ENCODE assay signal across 9 cellular contexts in the genomic region with DNA sequence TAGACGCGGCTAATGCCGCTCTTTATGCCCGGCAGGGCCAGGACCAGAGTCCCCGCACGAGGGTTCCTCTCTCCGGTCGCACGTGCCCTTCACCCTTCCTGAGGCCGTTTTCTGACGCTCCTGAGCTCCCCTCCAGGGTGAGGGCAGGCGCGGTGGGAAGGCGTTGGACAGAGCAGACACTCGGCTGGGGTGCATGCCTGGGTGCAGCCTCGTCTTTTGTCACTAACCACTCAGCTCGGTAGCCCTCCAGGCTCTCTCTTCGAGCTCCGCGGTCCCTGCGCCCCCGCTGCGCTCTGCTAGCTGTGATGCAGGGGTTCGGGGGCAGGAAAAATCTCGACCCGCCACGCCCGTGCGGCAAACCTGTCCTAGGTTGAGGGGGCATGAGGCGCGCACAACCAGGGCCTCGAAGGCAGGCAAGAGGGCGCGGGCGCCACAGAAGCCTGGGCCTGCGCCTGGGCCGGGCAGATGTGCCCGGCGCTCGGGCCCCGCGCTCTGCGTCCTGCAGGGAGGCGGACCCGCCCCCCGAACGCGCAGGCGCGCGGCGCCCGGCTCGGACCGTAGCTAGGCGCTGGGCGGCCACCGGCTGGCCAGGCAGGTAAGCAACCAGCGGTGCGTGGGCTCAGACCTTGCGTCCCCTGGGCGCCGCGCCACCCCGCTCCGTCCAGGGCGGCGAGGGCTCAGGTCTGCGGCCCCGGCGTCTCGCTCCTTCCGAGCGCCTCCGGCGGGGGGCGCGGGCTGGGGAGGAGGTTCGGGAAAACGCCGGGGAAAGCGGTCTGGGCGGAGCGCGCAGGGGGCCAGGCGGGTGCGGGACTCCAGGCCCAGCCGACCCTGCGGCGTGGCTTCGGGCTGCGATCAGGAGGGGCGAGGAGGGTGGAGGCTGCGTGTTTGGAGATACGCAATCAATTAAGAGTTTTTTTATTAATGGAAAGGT. TPM values are rescaled to one million over a fixed set of nuclear protein-coding genes. Genes with fewer than 3 reads are reported as not detected.
DNase-seq lines count a peak whose midpoint lies in the region; ATAC-seq and TF ChIP-seq lines count a peak whose summit lies in the region.
"Had no signal": no experiment of that assay in that cellular context is flagged by ENCODE, and none has a peak within 500 bp of the region (broad histone marks: within the 10 kb centered on the region; RNA-seq: fewer than 3 reads in every experiment).

L3MBTL1 (plus strand) TSS at position 548 of the 931 bp plus-strand sequence. CDS start 5,807 bp downstream, outside the sequence.

- no peak within 1 kb of the TSS for H3K27ac ChIP-seq in OCI-LY1 (ENCODE audit: low read depth, low read length, poor library complexity, severe bottlenecking)
- no peak within 1 kb of the TSS for H3K27ac ChIP-seq in spleen
- H3K27ac ChIP-seq: epithelial cell of prostate had no signal

- no peak within 1 kb of the TSS for H2AFZ ChIP-seq in OCI-LY1 (ENCODE audit: low read length)

- no peak for TF ChIP-seq POLR2A in spleen (IDR thresholded peaks at IDR 0.05)

- WGBS in spleen, 5 donors = 6 to 19% (median 8%) methylated on average over 32 to 95 of the region's 95 CpGs

- H3K4me2 ChIP-seq in OCI-LY1 (ENCODE audit: low read length) = peak within 1 kb of the TSS; percentile 50

- H3K27me3 ChIP-seq in OCI-LY1 (ENCODE audit: insufficient read depth, low read length) (peaks cover 8% of the 10 kb centered on the region; the same call in 1 of the 2 replicates), spleen (replicated peaks in 1 of 7) (peaks cover 0 to 47% (median 20%) of the 10 kb centered on the region in 7 donors)

- CTCF ChIA-PET in activated CD4-positive, alpha-beta T cell treated with anti-CD3 and anti-CD28 coated beads for 36 hours (lab: Charles Lee) = interaction anchor here (1.3 kb wide), 1 partner anchor 570 kb away, joined by 3 read pairs; no protein-coding TSS in a partner anchor

- H3K9me2 ChIP-seq in OCI-LY1 (ENCODE audit: low read depth, low read length) = no peaks in the 10 kb centered on the region

- no peaks in the 10 kb centered on the region for H3K9me3 Mint-ChIP-seq in activated CD4-positive, alpha-beta T cell treated with anti-CD3 and anti-CD28 coated beads for 36 hours (ENCODE audit: low read depth)
- no peaks in the 10 kb centered on the region for H3K9me3 Mint-ChIP-seq in central memory CD8-positive, alpha-beta T cell

- POLR2A ChIA-PET in activated CD4-positive, alpha-beta T cell treated with anti-CD3 and anti-CD28 coated beads for 36 hours (lab: Charles Lee) = no interaction called here

- peak within 1 kb of the TSS; percentile 55 for H3K4me3 Mint-ChIP-seq in activated CD4-positive, alpha-beta T cell treated with anti-CD3 and anti-CD28 coated beads for 36 hours
- peak within 1 kb of the TSS; percentile 55 for H3K4me3 Mint-ChIP-seq in central memory CD8-positive, alpha-beta T cell

- H3K9me3 ChIP-seq in OCI-LY1 (ENCODE audit: low read length) = no peaks in the 10 kb centered on the region
- H3K9me3 ChIP-seq in spleen = no peaks in the 10 kb centered on the region

- H3K36me3 Mint-ChIP-seq in activated CD4-positive, alpha-beta T cell treated with anti-CD3 and anti-CD28 coated beads for 36 hours (ENCODE audit: low read depth) = no peaks in the 10 kb centered on the region
- no peaks in the 10 kb centered on the region for H3K36me3 Mint-ChIP-seq in central memory CD8-positive, alpha-beta T cell (ENCODE audit: insufficient read depth)

- H3K27ac Mint-ChIP-seq in activated CD4-positive, alpha-beta T cell treated with anti-CD3 and anti-CD28 coated beads for 36 hours = no peak within 1 kb of the TSS
- H3K27ac Mint-ChIP-seq in central memory CD8-positive, alpha-beta T cell (ENCODE audit: low read depth) = no peak within 1 kb of the TSS

- H3K36me3 ChIP-seq in OCI-LY1 (ENCODE audit: insufficient read depth, low read length) = no peaks in the 10 kb centered on the region
- H3K36me3 ChIP-seq in spleen = no peaks in the 10 kb centered on the region

- no peaks in the 10 kb centered on the region for H4K20me1 ChIP-seq in OCI-LY1 (ENCODE audit: insufficient read depth, low read length)

- H3K79me2 ChIP-seq in OCI-LY1 (ENCODE audit: insufficient read depth, low read length) = no peaks in the 10 kb centered on the region

- H3K4me3 ChIP-seq in OCI-LY1 (ENCODE audit: low read depth, low read length, poor library complexity, severe bottlenecking) (peak within 1 kb of the TSS; percentile 46), spleen (peak within 1 kb of the TSS; percentile 64 to 89 (median 68))

- H3K27me3 Mint-ChIP-seq in activated CD4-positive, alpha-beta T cell treated with anti-CD3 and anti-CD28 coated beads for 36 hours = peaks cover 32% of the 10 kb centered on the region
- peaks cover 67% of the 10 kb centered on the region for H3K27me3 Mint-ChIP-seq in central memory CD8-positive, alpha-beta T cell

- H3K4me1 ChIP-seq in OCI-LY1 (ENCODE audit: insufficient read depth, low read length, severe bottlenecking) (no peaks in the 10 kb centered on the region), spleen (peaks cover 4 to 18% (median 17%) of the 10 kb centered on the region in 6 donors)

- DNase-seq in activated CD4-positive, alpha-beta T cell treated with anti-CD3 and anti-CD28 coated beads for 36 hours = peak; percentile 28
- no peak for DNase-seq in activated CD4-positive, alpha-beta T cell treated with anti-CD3 and anti-CD28 coated beads, Interleukin-2, amount 50 U/mL, for 1 hour
- DNase-seq in central memory CD8-positive, alpha-beta T cell (ENCODE audit: low spot score in 2 of 2) = no peak
- DNase-seq in islet precursor cell = peak; percentile 92
- peak; percentile 85 for DNase-seq in spleen
- no peak for DNase-seq in NCI-H2081 (lab: John Stamatoyannopoulos, UW)

- intact Hi-C loops in activated CD4-positive, alpha-beta T cell treated with anti-CD3 and anti-CD28 coated beads for 36 hours (cut with DNase I, micrococcal nuclease) = no loop called here
- intact Hi-C loops in spleen (cut with DNase I; ENCODE audit: low total_unique reads) = no loop called here

- H3K4me1 Mint-ChIP-seq in activated CD4-positive, alpha-beta T cell treated with anti-CD3 and anti-CD28 coated beads for 36 hours = peaks cover 5% of the 10 kb centered on the region
- no peaks in the 10 kb centered on the region for H3K4me1 Mint-ChIP-seq in central memory CD8-positive, alpha-beta T cell

- no peak for TF ChIP-seq CTCF in OCI-LY1 (IDR thresholded peaks at IDR 0.05; ENCODE audit: low read length)
- no peak for TF ChIP-seq CTCF in spleen (IDR thresholded peaks at IDR 0.05 in 8 of 11, conservative IDR thresholded peaks at IDR 0.05 in 3 of 11)

- no peak within 1 kb of the TSS for H3K9ac ChIP-seq in OCI-LY1 (ENCODE audit: low read length)

- H3F3A ChIP-seq in OCI-LY1 (ENCODE audit: insufficient read depth, low read length) = no peaks in the 10 kb centered on the region

- peak; percentile 60 for ATAC-seq in activated CD4-positive, alpha-beta T cell treated with anti-CD3 and anti-CD28 coated beads for 36 hours
- ATAC-seq in central memory CD8-positive, alpha-beta T cell (replicated peaks; ENCODE audit: extremely low read depth, poor library complexity, severe bottlenecking) = no peak
- no peak for ATAC-seq in GM19463 (IDR thresholded peaks at IDR 0.05; ENCODE audit: unreplicated experiment)

RNA-seq across cellular contexts. Expression of gene L3MBTL1, which starts in this region (rescaled TPM):
- 1 to 10 TPM; 6.5 to 8.0 TPM for total RNA-seq in activated CD4-positive, alpha-beta T cell treated with anti-CD3 and anti-CD28 coated beads for 36 hours
- 10 to 100 TPM; 12.1 to 19.1 (median 15.2) TPM for total RNA-seq in spleen
- polyA plus RNA-seq in spleen = 1 to 10 TPM; 3.1 to 6.8 (median 5.5) TPM

Comparison
In these comparisons a context has a peak if more than half of its experiments do, and no peak if none do; other contexts are left out.
1. DNase-seq: peak in activated CD4-positive, alpha-beta T cell treated with anti-CD3 and anti-CD28 coated beads for 36 hours (single experiment), islet precursor cell (single experiment) and spleen (single experiment); none in activated CD4-positive, alpha-beta T cell treated with anti-CD3 and anti-CD28 coated beads, Interleukin-2, amount 50 U/mL, for 1 hour (single experiment), central memory CD8-positive, alpha-beta T cell (0 of 2) and NCI-H2081 (0 of 2).